Comparison of ENCODE assay signal across 21 cellular contexts in genomic region chr6:36322591-36322990, GRCh38. TPM values are rescaled to one million over a fixed set of nuclear protein-coding genes. Genes with fewer than 3 reads are reported as not detected.
"Had no signal": no experiment of that assay in that cellular context is flagged by ENCODE, and none has a peak within 500 bp of the region (broad histone marks: within the 10 kb centered on the region; RNA-seq: fewer than 3 reads in every experiment).

No MANE protein-coding gene starts in this region.

- H3K9me3 ChIP-seq: SJSA1 had no signal

- H3K27ac ChIP-seq: KMS-11, SJSA1, SK-N-MC had no signal

- H3K36me3 ChIP-seq: SJSA1 had no signal

- H3K4me3 ChIP-seq: SJSA1, SK-N-MC had no signal

- DNase-seq: IMR-90, Kasumi-1, MM.1S, NCI-H1092 treated with DMSO at 0.1 percent for 48 hours, NCI-H1436 treated with DMSO at 0.1 percent for 48 hours, NCI-H1694, NCI-H187 treated with DMSO at 0.1 percent for 48 hours, NCI-H2029 treated with DMSO at 0.1 percent for 48 hours, NCI-H2107, NCI-H526 treated with DMSO at 0.1 percent for 48 hours, NCI-H774, Right ventricle myocardium superior, SIG-M5, SW 1271 had no signal

RNA-seq across cellular contexts. Expression of gene BNIP5, which starts 14.1 kb away (rescaled TPM):
- total RNA-seq: HepG2, HT1080, IMR-90, M059J, NCI-H460, Right ventricle myocardium superior, SJSA1 had no signal

RNA-seq across cellular contexts. Expression of gene PNPLA1, which starts 52.7 kb away (rescaled TPM):
- total RNA-seq: HepG2, IMR-90, NCI-H460, Right ventricle myocardium superior, SJSA1 had no signal
